16 cellular contexts compared by ENCODE assay signal in genomic region chr5:39195198-39195826, GRCh38. TPM values are rescaled to one million over a fixed set of nuclear protein-coding genes. Genes with fewer than 3 reads are reported as not detected.
DNase-seq lines count a peak whose midpoint lies in the region; ATAC-seq, FAIRE-seq and TF ChIP-seq lines count a peak whose summit lies in the region.
"Had no signal": no experiment of that assay in that cellular context is flagged by ENCODE, and none has a peak within 500 bp of the region (broad histone marks: within the 10 kb centered on the region; RNA-seq: fewer than 3 reads in every experiment).

No MANE protein-coding gene starts in this region.

- TF ChIP-seq POLR2A in A549 (IDR thresholded peaks at IDR 0.05; ENCODE audit: low read length) = no peak

- no peaks in the 10 kb centered on the region for H3K36me3 ChIP-seq in CD8-positive, alpha-beta T cell (ENCODE audit: insufficient read depth, low read length)
- no peaks in the 10 kb centered on the region for H3K36me3 ChIP-seq in mesenchymal stem cell (ENCODE audit: control insufficient read depth in 1 of 2, insufficient read depth in 2 of 2, low read depth in 1 of 2, low read length in 2 of 2)
- H3K36me3 ChIP-seq: right atrium auricular region had no signal

- no peaks in the 10 kb centered on the region for H3K9me3 Mint-ChIP-seq in CD8-positive, alpha-beta T cell
- H3K9me3 Mint-ChIP-seq in activated T-helper 1 cell treated with anti-CD3 and anti-CD28 coated beads, Interleukin-12 subunit alpha, Interleukin-12 subunit beta, Interleukin-2, Interleukin-4 antibody, amounts not matched to agents 30 ng/mL and 10 ng/mL and 1 ng/mL, durations not matched to agents 14 hours and 24 hours and 36 hours = no peaks in the 10 kb centered on the region

- TF ChIP-seq CTCF in A549 (IDR thresholded peaks at IDR 0.05) = no peak
- no peak for TF ChIP-seq CTCF in CD8-positive, alpha-beta T cell (IDR thresholded peaks at IDR 0.05)

- H3K27me3 Mint-ChIP-seq in CD8-positive, alpha-beta T cell (ENCODE audit: low read depth) = no peaks in the 10 kb centered on the region
- no peaks in the 10 kb centered on the region for H3K27me3 Mint-ChIP-seq in activated T-helper 1 cell treated with anti-CD3 and anti-CD28 coated beads, Interleukin-12 subunit alpha, Interleukin-12 subunit beta, Interleukin-2, Interleukin-4 antibody, amounts not matched to agents 30 ng/mL and 10 ng/mL and 1 ng/mL, durations not matched to agents 14 hours and 24 hours and 36 hours (ENCODE audit: insufficient read depth)

- CTCF ChIA-PET in A549 (lab: Yijun Ruan, JAX) = interaction anchor here (0.6 to 3.6 kb wide), 10 partner anchors 10 to 229 kb away, joined by 3 to 21 read pairs (median 4); partner anchors contain the start of genes DAB2 and FYB1
- CTCF ChIA-PET in CD8-positive, alpha-beta T cell (lab: Charles Lee) = interaction anchor here (1.3 to 14.3 kb wide), 8 partner anchors 8 to 352 kb away, joined by 3 to 127 read pairs (median 14); no protein-coding TSS in a partner anchor

- no peak overlapping the region for H2BK5ac ChIP-seq in mesenchymal stem cell (ENCODE audit: low read depth, low read length, poor library complexity, severe bottlenecking)

- intact Hi-C loops in CD8-positive, alpha-beta T cell (cut with DNase I, micrococcal nuclease) = loop anchor here in 1 of 2 experiments (1.0 kb wide), 1 partner anchor 8 kb away; no protein-coding TSS in a partner anchor
- intact Hi-C loops in activated T-helper 1 cell treated with anti-CD3 and anti-CD28 coated beads, Interleukin-12 subunit alpha, Interleukin-12 subunit beta, Interleukin-2, Interleukin-4 antibody, amounts not matched to agents 30 ng/mL and 10 ng/mL and 1 ng/mL, durations not matched to agents 14 hours and 24 hours and 36 hours (cut with micrococcal nuclease) = loop anchor here (1.0 to 5.0 kb wide), 3 partner anchors 8 to 1482 kb away; partner anchors contain the start of genes PTGER4 and RICTOR
- intact Hi-C loops in left cardiac atrium (cut with DNase I) = no loop called here

- TF ChIP-seq RAD21 in A549 (conservative IDR thresholded peaks at IDR 0.05 in 1 of 2, IDR thresholded peaks at IDR 0.05 in 1 of 2) = no peak

- no peak overlapping the region for H3K4me3 ChIP-seq in A549
- peak overlapping the region; percentile 12 for H3K4me3 ChIP-seq in CD8-positive, alpha-beta T cell (ENCODE audit: low read depth, low read length)
- no peak overlapping the region for H3K4me3 ChIP-seq in mesenchymal stem cell (ENCODE audit: insufficient read depth in 1 of 2, low read depth in 1 of 2, low read length in 2 of 2)
- H3K4me3 ChIP-seq: right atrium auricular region had no signal

- no peak for ATAC-seq in A549
- no peak for ATAC-seq in CD8-positive, alpha-beta T cell
- ATAC-seq in left cardiac atrium = no peak
- ATAC-seq in GM21529 (IDR thresholded peaks at IDR 0.05; ENCODE audit: unreplicated experiment) = no peak

- no peak overlapping the region for H2BK15ac ChIP-seq in mesenchymal stem cell (ENCODE audit: low read depth, poor library complexity, severe bottlenecking)

- no peak overlapping the region for H2AFZ ChIP-seq in mesenchymal stem cell (ENCODE audit: low read depth, low read length)

- no peak overlapping the region for H4K91ac ChIP-seq in mesenchymal stem cell (ENCODE audit: low read length)

- H3K36me3 Mint-ChIP-seq in CD8-positive, alpha-beta T cell = peaks cover 56% of the 10 kb centered on the region
- H3K36me3 Mint-ChIP-seq in activated T-helper 1 cell treated with anti-CD3 and anti-CD28 coated beads, Interleukin-12 subunit alpha, Interleukin-12 subunit beta, Interleukin-2, Interleukin-4 antibody, amounts not matched to agents 30 ng/mL and 10 ng/mL and 1 ng/mL, durations not matched to agents 14 hours and 24 hours and 36 hours (ENCODE audit: low read depth) = peaks cover 20% of the 10 kb centered on the region

- H4K8ac ChIP-seq in mesenchymal stem cell (ENCODE audit: low read length) = no peak overlapping the region

- peaks cover 91% of the 10 kb centered on the region for H3K4me1 ChIP-seq in A549
- peaks cover 65% of the 10 kb centered on the region for H3K4me1 ChIP-seq in CD8-positive, alpha-beta T cell (ENCODE audit: insufficient read depth, low read length)
- peaks cover 2% of the 10 kb centered on the region for H3K4me1 ChIP-seq in mesenchymal stem cell (ENCODE audit: control insufficient read depth, insufficient read depth, low read depth, low read length)
- H3K4me1 ChIP-seq: right atrium auricular region had no signal

- H3K27ac ChIP-seq in A549 = peak overlapping the region; percentile 84 to 92
- H3K27ac ChIP-seq in CD8-positive, alpha-beta T cell (ENCODE audit: low read depth, low read length) = peak overlapping the region; percentile 41
- H3K27ac ChIP-seq in mesenchymal stem cell (ENCODE audit: low read length, poor library complexity, severe bottlenecking) = no peak overlapping the region
- H3K27ac ChIP-seq: KMS-11, right atrium auricular region had no signal

- no peak for DNase-seq in A549 (ENCODE audit: low read depth in 1 of 2, low spot score in 1 of 2)
- DNase-seq in CD8-positive, alpha-beta T cell = no peak
- DNase-seq in activated T-helper 1 cell treated with anti-CD3 and anti-CD28 coated beads, Interleukin-12 subunit alpha, Interleukin-12 subunit beta, Interleukin-2, Interleukin-4 antibody, amounts not matched to agents 30 ng/mL and 10 ng/mL and 1 ng/mL, durations not matched to agents 14 hours and 24 hours and 36 hours (ENCODE audit: low spot score) = no peak
- no peak for DNase-seq in mesenchymal stem cell
- DNase-seq in GM03348 (ENCODE audit: low spot score) = no peak
- DNase-seq in left cardiac atrium = no peak
- DNase-seq in NAMALWA (ENCODE audit: low spot score) = no peak
- DNase-seq: kidney glomerular epithelial cell, NCI-H2029, NCI-H82 had no signal

- no peak overlapping the region for H3K18ac ChIP-seq in mesenchymal stem cell (ENCODE audit: low read depth in 1 of 2, low read length in 2 of 2)

- H3K27ac Mint-ChIP-seq in CD8-positive, alpha-beta T cell = peak overlapping the region; percentile 94
- H3K27ac Mint-ChIP-seq in activated T-helper 1 cell treated with anti-CD3 and anti-CD28 coated beads, Interleukin-12 subunit alpha, Interleukin-12 subunit beta, Interleukin-2, Interleukin-4 antibody, amounts not matched to agents 30 ng/mL and 10 ng/mL and 1 ng/mL, durations not matched to agents 14 hours and 24 hours and 36 hours = peak overlapping the region; percentile 90

- H3K4me2 ChIP-seq in A549 (peak overlapping the region; percentile 70), mesenchymal stem cell (ENCODE audit: low read length, poor library complexity, severe bottlenecking) (no peak overlapping the region)
- H3K4me2 ChIP-seq: KMS-11 had no signal

- H3K27me3 ChIP-seq in CD8-positive, alpha-beta T cell (ENCODE audit: insufficient read depth, low read length) = no peaks in the 10 kb centered on the region
- peaks cover 0 to 3% of the 10 kb centered on the region in 2 experiments for H3K27me3 ChIP-seq in mesenchymal stem cell (ENCODE audit: control insufficient read depth in 1 of 2, insufficient read depth in 1 of 2, low read length in 2 of 2)
- H3K27me3 ChIP-seq: right atrium auricular region had no signal

- POLR2A ChIA-PET in A549 (lab: Yijun Ruan, JAX) = interaction anchor here (0.8 to 1.5 kb wide), 4 partner anchors 12 to 95 kb away, joined by 3 to 9 read pairs (median 6); no protein-coding TSS in a partner anchor
- POLR2A ChIA-PET in CD8-positive, alpha-beta T cell (lab: Charles Lee) = interaction anchor here (0.8 to 12.5 kb wide), 9 partner anchors 7 to 77 kb away, joined by 3 to 183 read pairs (median 8); no protein-coding TSS in a partner anchor

- H3K4ac ChIP-seq in mesenchymal stem cell (ENCODE audit: low read depth in 1 of 2, low read length in 2 of 2) = no peak overlapping the region

- H2BK120ac ChIP-seq in mesenchymal stem cell (ENCODE audit: low read depth, low read length) = no peak overlapping the region

- no peak overlapping the region for H2AK5ac ChIP-seq in mesenchymal stem cell (ENCODE audit: low read length, severe bottlenecking)

- peak overlapping the region; percentile 6 for H3K9ac ChIP-seq in mesenchymal stem cell (ENCODE audit: low read length)
- H3K9ac ChIP-seq: KMS-11 had no signal

- peak overlapping the region; percentile 77 for H3K4me3 Mint-ChIP-seq in CD8-positive, alpha-beta T cell
- peak overlapping the region; percentile 83 for H3K4me3 Mint-ChIP-seq in activated T-helper 1 cell treated with anti-CD3 and anti-CD28 coated beads, Interleukin-12 subunit alpha, Interleukin-12 subunit beta, Interleukin-2, Interleukin-4 antibody, amounts not matched to agents 30 ng/mL and 10 ng/mL and 1 ng/mL, durations not matched to agents 14 hours and 24 hours and 36 hours

- FAIRE-seq in A549 (lab: Jason Lieb, UNC) = peak; percentile 51
- FAIRE-seq: bronchial epithelial cell had no signal

- WGBS in A549 (ENCODE audit: missing lambda C conversion rate) = 87% methylated on average over 3 of the region's 3 CpGs
- WGBS in mesenchymal stem cell = 100% methylated on average over 1 of the region's 3 CpGs

- no peak overlapping the region for H2BK12ac ChIP-seq in mesenchymal stem cell (ENCODE audit: low read length in 2 of 2)

- H3K9me3 ChIP-seq in A549 (no peaks in the 10 kb centered on the region), mesenchymal stem cell (ENCODE audit: control insufficient read depth, low read length) (no peaks in the 10 kb centered on the region)
- H3K9me3 ChIP-seq in CD8-positive, alpha-beta T cell (ENCODE audit: low read length) = no peaks in the 10 kb centered on the region
- H3K9me3 ChIP-seq: right atrium auricular region had no signal

- H3K79me1 ChIP-seq in mesenchymal stem cell (replicated peaks; ENCODE audit: low read length, poor library complexity, severe bottlenecking) = no peaks in the 10 kb centered on the region

- H3K14ac ChIP-seq in mesenchymal stem cell (ENCODE audit: low read length in 2 of 2) = no peak overlapping the region

- no peak for TF ChIP-seq EP300 in A549 (IDR thresholded peaks at IDR 0.05)

- peaks cover 73% of the 10 kb centered on the region for H3K4me1 Mint-ChIP-seq in CD8-positive, alpha-beta T cell (ENCODE audit: low read depth)
- peaks cover 80% of the 10 kb centered on the region for H3K4me1 Mint-ChIP-seq in activated T-helper 1 cell treated with anti-CD3 and anti-CD28 coated beads, Interleukin-12 subunit alpha, Interleukin-12 subunit beta, Interleukin-2, Interleukin-4 antibody, amounts not matched to agents 30 ng/mL and 10 ng/mL and 1 ng/mL, durations not matched to agents 14 hours and 24 hours and 36 hours (ENCODE audit: low read depth)

- H3K23ac ChIP-seq in mesenchymal stem cell (ENCODE audit: low read length in 2 of 2) = no peak overlapping the region

RNA-seq across cellular contexts. Expression of gene FYB1, which starts 24.1 kb away (rescaled TPM):
- polyA plus RNA-seq in A549 (2011; rRNA removed) (20.2 and 34.6 TPM in 2 replicates), A549 (2017; fragmentation: RNase III; extraction: RNeasy Plus Mini Kit Qiagen cat#74134 plus additional on column Dnase treatment) (5.9 to 8.0 TPM (median 7.4 TPM) in 3 replicates)
- 2.6 and 2.8 TPM in 2 replicates for polyA plus RNA-seq in A549 (2012; cell fraction: cytosol; rRNA removed)
- 1.7 and 3.2 TPM in 2 replicates for polyA plus RNA-seq in A549 (2012; cell fraction: nucleus; rRNA removed)
- 4.9 and 6.4 TPM in 2 replicates for polyA minus RNA-seq in A549 (2011; rRNA and poly(A)+ RNA removed)
- total RNA-seq in CD8-positive, alpha-beta T cell = 100 to 1,000 TPM; 250 to 257 TPM
- total RNA-seq in activated T-helper 1 cell treated with anti-CD3 and anti-CD28 coated beads, Interleukin-12 subunit alpha, Interleukin-12 subunit beta, Interleukin-2, Interleukin-4 antibody, amounts not matched to agents 30 ng/mL and 10 ng/mL and 1 ng/mL, durations not matched to agents 14 hours and 24 hours and 36 hours = 100 and 107 TPM in 2 replicates
- polyA plus RNA-seq in mesenchymal stem cell (2013, experiment 1 of 2) = 0.10 TPM
- 0.04 TPM for polyA plus RNA-seq in mesenchymal stem cell (2013, experiment 2 of 2)
- total RNA-seq in left cardiac atrium = 10 to 100 TPM in 1 of 2 donors, 1 to 10 TPM in 1; 5.0 to 13.4 TPM
- total RNA-seq: G401, glomerular endothelial cell had no signal
